Comparison of ENCODE assay signal across 19 cellular contexts in genomic region chr20:46112430-46113020, GRCh38.
"Had no signal": no experiment of that assay in that cellular context is flagged by ENCODE, and none has a peak within 500 bp of the region (broad histone marks: within the 10 kb centered on the region; RNA-seq: fewer than 3 reads in every experiment).

No MANE protein-coding gene starts in this region.

- H3K36me3 ChIP-seq: left ventricle myocardium inferior, neutrophil, sigmoid colon, thoracic aorta, uterus had no signal

- H3K4me3 ChIP-seq: left ventricle myocardium inferior, lung, mucosa of descending colon, psoas muscle, sigmoid colon, thoracic aorta, uterus had no signal

- H3K9me3 ChIP-seq: left ventricle myocardium inferior, mucosa of descending colon, neutrophil, psoas muscle, sigmoid colon, thoracic aorta, uterus had no signal

- H3K4me1 ChIP-seq: psoas muscle, uterus had no signal

- DNase-seq: activated CD4-positive, alpha-beta memory T cell treated with anti-CD3 and anti-CD28 coated beads for 36 hours; activated CD4-positive, alpha-beta T cell treated with anti-CD3 and anti-CD28 coated beads, Interleukin-2, amount 10 ng/mL, durations not matched to agents 24 days and 14 days; activated CD4-positive, CD25-positive, alpha-beta regulatory T cell treated with anti-CD3 and anti-CD28 coated beads, Interleukin-2, amount 50 U/mL, for 72 hours; activated naive CD4-positive, alpha-beta T cell; anterior cingulate cortex; effector CD8-positive, alpha-beta T cell; left ventricle myocardium inferior; mesendoderm; mucosa of descending colon; psoas muscle; sigmoid colon; small intestine; stimulated activated CD4-positive, alpha-beta T cell treated with anti-CD3 and anti-CD28 coated beads, Interleukin-4, amount 100 ng/mL, for 24 hours; uterus had no signal

- ATAC-seq: activated naive CD4-positive, alpha-beta T cell treated with anti-CD3 and anti-CD28 coated beads, Interleukin-2, amount 50 U/mL, for 72 hours; mucosa of descending colon; psoas muscle; stimulated activated effector memory CD8-positive, alpha-beta T cell treated with anti-CD3 and anti-CD28 coated beads, Interleukin-12 subunit alpha, Interleukin-12 subunit beta, amount 100 ng/mL, for 72 hours had no signal

- H3K27ac ChIP-seq: left ventricle myocardium inferior, neutrophil, psoas muscle, sigmoid colon, thoracic aorta, uterus had no signal
